In genomic region chr4:182975806-182976205, GRCh38 we compare ENCODE assay signal across 8 cellular contexts. TPM values are rescaled to one million over a fixed set of nuclear protein-coding genes. Genes with fewer than 3 reads are reported as not detected.
DNase-seq lines count a peak whose midpoint lies in the region; ATAC-seq and TF ChIP-seq lines count a peak whose summit lies in the region.

No MANE protein-coding gene starts in this region.

- ATAC-seq in HG03060 (IDR thresholded peaks at IDR 0.05; ENCODE audit: low read depth, unreplicated experiment) (peak; percentile 54), mucosa of descending colon (peak; percentile 25)

- H3K27me3 Mint-ChIP-seq in activated T-helper 1 cell treated with anti-CD3 and anti-CD28 coated beads, Interleukin-12 subunit alpha, Interleukin-12 subunit beta, Interleukin-2, Interleukin-4 antibody, amounts not matched to agents 30 ng/mL and 10 ng/mL and 1 ng/mL, durations not matched to agents 14 hours and 24 hours and 36 hours (ENCODE audit: insufficient read depth) = peaks cover 8% of the 10 kb centered on the region

- no peak for TF ChIP-seq EP300 in ovary (IDR thresholded peaks at IDR 0.05)

- WGBS in ovary, 3 donors = 44 to 52% (median 49%) methylated on average over 3 of the region's 3 CpGs

- TF ChIP-seq CTCF in mucosa of descending colon (IDR thresholded peaks at IDR 0.05) = no peak
- TF ChIP-seq CTCF in ovary (IDR thresholded peaks at IDR 0.05) = no peak

- no peaks in the 10 kb centered on the region for H3K36me3 Mint-ChIP-seq in activated T-helper 1 cell treated with anti-CD3 and anti-CD28 coated beads, Interleukin-12 subunit alpha, Interleukin-12 subunit beta, Interleukin-2, Interleukin-4 antibody, amounts not matched to agents 30 ng/mL and 10 ng/mL and 1 ng/mL, durations not matched to agents 14 hours and 24 hours and 36 hours (ENCODE audit: low read depth)

- no peak overlapping the region for H3K4me3 Mint-ChIP-seq in activated T-helper 1 cell treated with anti-CD3 and anti-CD28 coated beads, Interleukin-12 subunit alpha, Interleukin-12 subunit beta, Interleukin-2, Interleukin-4 antibody, amounts not matched to agents 30 ng/mL and 10 ng/mL and 1 ng/mL, durations not matched to agents 14 hours and 24 hours and 36 hours

- H3K4me1 Mint-ChIP-seq in activated T-helper 1 cell treated with anti-CD3 and anti-CD28 coated beads, Interleukin-12 subunit alpha, Interleukin-12 subunit beta, Interleukin-2, Interleukin-4 antibody, amounts not matched to agents 30 ng/mL and 10 ng/mL and 1 ng/mL, durations not matched to agents 14 hours and 24 hours and 36 hours (ENCODE audit: low read depth) = peaks cover 13% of the 10 kb centered on the region

- H3K27me3 ChIP-seq in ovary = no peaks in the 10 kb centered on the region

- H3K27ac Mint-ChIP-seq in activated T-helper 1 cell treated with anti-CD3 and anti-CD28 coated beads, Interleukin-12 subunit alpha, Interleukin-12 subunit beta, Interleukin-2, Interleukin-4 antibody, amounts not matched to agents 30 ng/mL and 10 ng/mL and 1 ng/mL, durations not matched to agents 14 hours and 24 hours and 36 hours = no peak overlapping the region

- H3K9me3 ChIP-seq in mucosa of descending colon (no peaks in the 10 kb centered on the region), ovary (no peaks in the 10 kb centered on the region)

- H3K4me1 ChIP-seq in mucosa of descending colon (ENCODE audit: low read depth) (no peaks in the 10 kb centered on the region), ovary (ENCODE audit: insufficient read depth) (no peaks in the 10 kb centered on the region)

- H3K27ac ChIP-seq in ovary = no peak overlapping the region

- H3K9me3 Mint-ChIP-seq in activated T-helper 1 cell treated with anti-CD3 and anti-CD28 coated beads, Interleukin-12 subunit alpha, Interleukin-12 subunit beta, Interleukin-2, Interleukin-4 antibody, amounts not matched to agents 30 ng/mL and 10 ng/mL and 1 ng/mL, durations not matched to agents 14 hours and 24 hours and 36 hours = no peaks in the 10 kb centered on the region

- H3K4me3 ChIP-seq in mucosa of descending colon (no peak overlapping the region), ovary (no peak overlapping the region)

- DNase-seq in stimulated activated CD4-positive, alpha-beta T cell treated with anti-CD3 and anti-CD28 coated beads, Interleukin-12 subunit alpha, Interleukin-12 subunit beta, amount 100 ng/mL, for 48 hours (ENCODE audit: low read depth in 2 of 3, low spot score in 1 of 3) = peak in 2 of 3 donors; percentile 5 to 7
- no peak for DNase-seq in stimulated activated CD4-positive, alpha-beta T cell treated with anti-CD3 and anti-CD28 coated beads, Interleukin-2, amount 100 ng/mL, for 24 hours
- DNase-seq in SW 1271 (lab: John Stamatoyannopoulos, UW) = peak; percentile 48 to 89
- no peak for DNase-seq in mucosa of descending colon
- DNase-seq in ovary = no peak
- no peak for DNase-seq in activated T-helper 1 cell treated with anti-CD3 and anti-CD28 coated beads, Interleukin-12 subunit alpha, Interleukin-12 subunit beta, Interleukin-2, Interleukin-4 antibody, amounts not matched to agents 30 ng/mL and 10 ng/mL and 1 ng/mL, durations not matched to agents 14 hours and 24 hours and 36 hours (ENCODE audit: low spot score)
- DNase-seq in NCI-H2196 (lab: John Stamatoyannopoulos, UW; ENCODE audit: unreplicated experiment) = no peak

- intact Hi-C loops in mucosa of descending colon (cut with DNase I, micrococcal nuclease) = no loop called here
- intact Hi-C loops in ovary (cut with DNase I) = no loop called here
- intact Hi-C loops in activated T-helper 1 cell treated with anti-CD3 and anti-CD28 coated beads, Interleukin-12 subunit alpha, Interleukin-12 subunit beta, Interleukin-2, Interleukin-4 antibody, amounts not matched to agents 30 ng/mL and 10 ng/mL and 1 ng/mL, durations not matched to agents 14 hours and 24 hours and 36 hours (cut with micrococcal nuclease) = no loop called here

- TF ChIP-seq POLR2A in ovary (IDR thresholded peaks at IDR 0.05) = no peak

- no peaks in the 10 kb centered on the region for H3K36me3 ChIP-seq in mucosa of descending colon (ENCODE audit: low read depth)
- no peaks in the 10 kb centered on the region for H3K36me3 ChIP-seq in ovary

RNA-seq across cellular contexts. Expression of gene DCTD, which starts 58.6 kb away (rescaled TPM):
- total RNA-seq in mucosa of descending colon (10 to 100 TPM; 53.3 to 63.7 (median 55.4) TPM), ovary (10 to 100 TPM; 34.1 to 99.3 (median 91.6) TPM)
- polyA plus RNA-seq in ovary = 100 to 1,000 TPM in 1 of 2 donors, 10 to 100 TPM in 1; 69.5 to 272 TPM
- total RNA-seq in activated T-helper 1 cell treated with anti-CD3 and anti-CD28 coated beads, Interleukin-12 subunit alpha, Interleukin-12 subunit beta, Interleukin-2, Interleukin-4 antibody, amounts not matched to agents 30 ng/mL and 10 ng/mL and 1 ng/mL, durations not matched to agents 14 hours and 24 hours and 36 hours = 122 and 131 TPM in 2 replicates

Comparison
In these comparisons a context has a peak if more than half of its experiments do, and no peak if none do; other contexts are left out.
1. DNase-seq: peak in stimulated activated CD4-positive, alpha-beta T cell treated with anti-CD3 and anti-CD28 coated beads, Interleukin-12 subunit alpha, Interleukin-12 subunit beta, amount 100 ng/mL, for 48 hours (2 of 3) and SW 1271 (2 of 2); none in stimulated activated CD4-positive, alpha-beta T cell treated with anti-CD3 and anti-CD28 coated beads, Interleukin-2, amount 100 ng/mL, for 24 hours (0 of 2), mucosa of descending colon (0 of 3), ovary (0 of 5), activated T-helper 1 cell treated with anti-CD3 and anti-CD28 coated beads, Interleukin-12 subunit alpha, Interleukin-12 subunit beta, Interleukin-2, Interleukin-4 antibody, amounts not matched to agents 30 ng/mL and 10 ng/mL and 1 ng/mL, durations not matched to agents 14 hours and 24 hours and 36 hours (single experiment) and NCI-H2196 (single experiment).